8 cellular contexts compared by ENCODE assay signal in genomic region chr20:3846740-3847418, GRCh38. TPM values are rescaled to one million over a fixed set of nuclear protein-coding genes. Genes with fewer than 3 reads are reported as not detected.
DNase-seq lines count a peak whose midpoint lies in the region; ATAC-seq and TF ChIP-seq lines count a peak whose summit lies in the region.

TSS of gene MAVS (plus strand) at chr20:3846834. CDS start at chr20:3854625, 7,791 bp downstream.

- intact Hi-C loops in T-helper 2 cell treated with Interferon-gamma antibody and Interleukin-4, amounts not matched to agents 100 ng/mL and 5 ng/mL, for 36 hours (cut with micrococcal nuclease), result loop anchor here (1.0 to 5.0 kb wide), 3 partner anchors 27 to 80 kb away; partner anchors contain the start of genes ADISSP, AP5S1 and PANK2
- intact Hi-C loops in left ventricle myocardium superior (cut with micrococcal nuclease), result loop anchor here (2.0 kb wide), 1 partner anchor 56 kb away; no protein-coding TSS in a partner anchor

- H3K4me1 ChIP-seq in urinary bladder (ENCODE audit: insufficient read depth), result no peaks in the 10 kb centered on the region

- no peaks in the 10 kb centered on the region for H3K36me3 ChIP-seq in urinary bladder (ENCODE audit: insufficient read depth)

- in situ Hi-C loops in GM13976 (cut with MboI; ENCODE audit: low sequenced_read_pairs, unreplicated experiment), result no loop called here

- no peak for TF ChIP-seq CTCF in GM13976 (IDR thresholded peaks at IDR 0.05; ENCODE audit: borderline replicate concordance, control extremely low read depth, extremely low read depth, insufficient read depth, missing control alignments)

- peak within 1 kb of the TSS; percentile 90 for H3K4me3 ChIP-seq in urinary bladder (ENCODE audit: low read depth, low read length)

- DNase-seq in GM13976 (ENCODE audit: low spot score), result peak; percentile 97
- DNase-seq in NCI-H1436 treated with DMSO at 0.1 percent for 48 hours (lab: John Stamatoyannopoulos, UW), result peak; percentile 24
- peak; percentile 96 for DNase-seq in left ventricle myocardium superior
- DNase-seq in pulmonary artery endothelial cell (ENCODE audit: low read depth, low spot score), result peak; percentile 33

- peak; percentile 96 for ATAC-seq in HG02798 (IDR thresholded peaks at IDR 0.05; ENCODE audit: poor library complexity, unreplicated experiment)
- ATAC-seq in left ventricle myocardium superior, result peak; percentile 99

- under 1% methylated on average over 72 of the region's 72 CpGs for WGBS in urinary bladder

- H3K27ac ChIP-seq in angular gyrus (ENCODE audit: low read depth, low read length), result peak within 1 kb of the TSS; percentile 91
- peak within 1 kb of the TSS; percentile 92 for H3K27ac ChIP-seq in urinary bladder (ENCODE audit: low read depth)

RNA-seq across cellular contexts. Expression of gene MAVS, which starts in this region (rescaled TPM):
- 40.1 and 40.5 TPM in 2 replicates for total RNA-seq in T-helper 2 cell treated with Interferon-gamma antibody and Interleukin-4, amounts not matched to agents 100 ng/mL and 5 ng/mL, for 36 hours
- 34.8 TPM for total RNA-seq in left ventricle myocardium superior
- total RNA-seq in pulmonary artery endothelial cell, result 17.1 and 17.5 TPM in 2 replicates
- 13.8 TPM for total RNA-seq in urinary bladder
- polyA plus RNA-seq in urinary bladder, result 21.5 TPM

Comparison
In these comparisons a context has a peak if more than half of its experiments do, and no peak if none do; other contexts are left out.
1. Peak in every context shown above with its lines: DNase-seq, ATAC-seq, H3K4me3 ChIP-seq and H3K27ac ChIP-seq.
2. DNase-seq: peak in every context shown above with its lines; median percentile 97 in GM13976; 96 in left ventricle myocardium superior; 33 in pulmonary artery endothelial cell; 24 in NCI-H1436 treated with DMSO at 0.1 percent for 48 hours.